12 cellular contexts compared by ENCODE assay signal in the genomic region with DNA sequence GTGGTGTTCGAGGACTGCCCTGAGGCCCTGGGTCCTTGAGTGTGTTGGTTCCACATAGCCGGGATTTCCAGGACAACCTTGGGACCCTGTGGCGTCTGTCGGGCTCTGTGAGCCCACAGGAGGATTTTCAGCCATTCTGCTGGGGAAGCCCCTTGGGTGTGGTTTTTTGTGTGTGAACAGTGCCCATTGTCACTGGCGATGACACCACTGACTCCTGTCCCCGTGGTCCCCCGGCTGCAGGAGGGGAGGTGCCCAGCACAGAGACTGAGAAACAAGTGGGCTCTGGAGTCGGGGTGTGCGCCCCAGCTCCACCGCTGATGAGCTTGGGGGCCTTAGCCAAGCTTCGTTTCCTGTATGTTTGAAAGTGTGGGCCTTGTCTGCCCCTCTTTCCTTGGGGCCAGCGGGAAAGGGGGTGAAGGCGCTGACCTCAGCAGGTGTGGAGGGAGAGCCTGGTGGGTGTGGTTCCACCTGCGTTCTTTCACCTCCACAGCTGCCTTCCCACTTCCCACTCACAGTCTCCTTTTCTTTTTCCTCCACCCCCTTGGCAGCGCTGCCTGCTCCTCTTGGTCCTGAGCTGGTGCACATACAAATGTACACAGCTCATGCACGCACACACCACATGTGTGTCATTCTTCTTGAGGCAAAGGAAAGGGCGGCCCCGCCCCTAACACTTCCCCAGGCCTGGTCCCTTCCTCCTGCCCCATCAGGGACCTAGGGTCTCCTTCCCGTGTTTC. TPM values are rescaled to one million over a fixed set of nuclear protein-coding genes. Genes with fewer than 3 reads are reported as not detected.
A peak's percentile ranks its signal among the peaks of the same experiment; 100 is the strongest.
DNase-seq lines count a peak whose midpoint lies in the region; ATAC-seq, FAIRE-seq and TF ChIP-seq lines count a peak whose summit lies in the region.
"Had no signal": no experiment of that assay in that cellular context is flagged by ENCODE, and none has a peak within 500 bp of the region (broad histone marks: within the 10 kb centered on the region; RNA-seq: fewer than 3 reads in every experiment).

No MANE protein-coding gene starts in this region.

- DNase-seq in CD8-positive, alpha-beta T cell, result no peak
- no peak for DNase-seq in Panc1 (ENCODE audit: low read depth, low spot score)
- no peak for DNase-seq in glutamatergic neuron
- peak; percentile 43 for DNase-seq in small intestine
- no peak for DNase-seq in SKM-1 treated with dmso at 0.1 percent for 144 hours (lab: John Stamatoyannopoulos, UW; ENCODE audit: unreplicated experiment)
- no peak for DNase-seq in activated CD4-positive, CD25-positive, alpha-beta regulatory T cell (lab: John Stamatoyannopoulos, UW)
- no peak for DNase-seq in Ammon's horn (ENCODE audit: low spot score)
- DNase-seq: activated CD4-positive, alpha-beta T cell treated with anti-CD3 and anti-CD28 coated beads for 1 hour; gastrocnemius medialis had no signal

- in situ Hi-C loops in Panc1 (cut with HindIII; ENCODE audit: low pct_unique_long_range_greater_than_20kb, low sequenced_read_pairs), result no loop called here

- 33 to 61% (median 44%) methylated on average over 17 to 19 of the region's 19 CpGs for WGBS in small intestine, 3 donors

- H3K9me3 ChIP-seq in CD8-positive, alpha-beta T cell (ENCODE audit: low read length), result no peaks in the 10 kb centered on the region
- no peaks in the 10 kb centered on the region for H3K9me3 ChIP-seq in Panc1 (ENCODE audit: control insufficient read depth, insufficient read depth, low read depth, low read length)
- no peaks in the 10 kb centered on the region for H3K9me3 ChIP-seq in small intestine (ENCODE audit: control insufficient read depth, low read depth)
- H3K9me3 ChIP-seq: gastrocnemius medialis, right atrium auricular region had no signal

- peaks cover 38% of the 10 kb centered on the region for H3K4me1 Mint-ChIP-seq in CD8-positive, alpha-beta T cell (ENCODE audit: low read depth)
- peaks cover 21% of the 10 kb centered on the region for H3K4me1 Mint-ChIP-seq in glutamatergic neuron (ENCODE audit: low read depth, unreplicated experiment)

- CTCF ChIA-PET in CD8-positive, alpha-beta T cell (lab: Charles Lee), result interaction anchor here (0.6 to 1.5 kb wide), 3 partner anchors 14 to 104 kb away, joined by 3 to 4 read pairs (median 4); a partner anchor contains a TSS
- CTCF ChIA-PET in Panc1 (lab: Charles Lee), result no interaction called here

- no peak overlapping the region for H3K4me3 ChIP-seq in CD8-positive, alpha-beta T cell (ENCODE audit: low read depth, low read length)
- no peak overlapping the region for H3K4me3 ChIP-seq in Panc1 (ENCODE audit: low read depth in 2 of 2, low read length in 2 of 2)
- H3K4me3 ChIP-seq in small intestine (ENCODE audit: low read depth in 1 of 2, low read length in 2 of 2), result no peak overlapping the region
- H3K4me3 ChIP-seq: gastrocnemius medialis, right atrium auricular region had no signal

- H3K27ac Mint-ChIP-seq in CD8-positive, alpha-beta T cell, result peak overlapping the region; percentile 82
- peak overlapping the region; percentile 11 for H3K27ac Mint-ChIP-seq in glutamatergic neuron (ENCODE audit: unreplicated experiment)

- POLR2A ChIA-PET in CD8-positive, alpha-beta T cell (lab: Charles Lee), result no interaction called here
- POLR2A ChIA-PET in Panc1 (lab: Charles Lee), result no interaction called here

- peak overlapping the region; percentile 42 for H3K4me3 Mint-ChIP-seq in CD8-positive, alpha-beta T cell
- no peak overlapping the region for H3K4me3 Mint-ChIP-seq in glutamatergic neuron (ENCODE audit: unreplicated experiment)

- peaks cover 25% of the 10 kb centered on the region for H3K36me3 Mint-ChIP-seq in CD8-positive, alpha-beta T cell
- no peaks in the 10 kb centered on the region for H3K36me3 Mint-ChIP-seq in glutamatergic neuron (ENCODE audit: unreplicated experiment)

- ATAC-seq in CD8-positive, alpha-beta T cell, result peak; percentile 61
- peak; percentile 27; the same call in 1 of the 2 replicates for ATAC-seq in Panc1
- no peak for ATAC-seq in HG03159 (IDR thresholded peaks at IDR 0.05; ENCODE audit: unreplicated experiment)

- no peaks in the 10 kb centered on the region for H3K27me3 Mint-ChIP-seq in CD8-positive, alpha-beta T cell (ENCODE audit: low read depth)
- H3K27me3 Mint-ChIP-seq in glutamatergic neuron (ENCODE audit: unreplicated experiment), result peaks cover 4% of the 10 kb centered on the region

- no peak for FAIRE-seq in small intestine (lab: Jason Lieb, UNC)
- FAIRE-seq: islet of Langerhans had no signal

- no peaks in the 10 kb centered on the region for H3K9me3 Mint-ChIP-seq in CD8-positive, alpha-beta T cell
- peaks cover 3% of the 10 kb centered on the region for H3K9me3 Mint-ChIP-seq in glutamatergic neuron (ENCODE audit: unreplicated experiment)

- TF ChIP-seq CTCF in CD8-positive, alpha-beta T cell (IDR thresholded peaks at IDR 0.05), result no peak
- no peak for TF ChIP-seq CTCF in Panc1 (IDR thresholded peaks at IDR 0.05)
- TF ChIP-seq CTCF in glutamatergic neuron (IDR thresholded peaks at IDR 0.05; ENCODE audit: partially characterized antibody, unreplicated experiment), result no peak

- BruUV-seq in Panc1 (replicated peaks; lab: Mats Ljungman, UMichigan), result no TSS peak

- intact Hi-C loops in CD8-positive, alpha-beta T cell (cut with DNase I, micrococcal nuclease), result no loop called here
- intact Hi-C loops in Panc1 (cut with micrococcal nuclease; ENCODE audit: unreplicated experiment), result no loop called here

- H3K4me1 ChIP-seq in CD8-positive, alpha-beta T cell (ENCODE audit: insufficient read depth, low read length), result peaks cover 12% of the 10 kb centered on the region
- H3K4me1 ChIP-seq in Panc1 (ENCODE audit: control insufficient read depth, insufficient read depth, low read length) (no peaks in the 10 kb centered on the region), small intestine (ENCODE audit: control insufficient read depth in 2 of 2, insufficient read depth in 1 of 2, low read depth in 1 of 2, low read length in 1 of 2) (no peaks in the 10 kb centered on the region)
- H3K4me1 ChIP-seq: right atrium auricular region had no signal

- no peaks in the 10 kb centered on the region for H3K27me3 ChIP-seq in CD8-positive, alpha-beta T cell (ENCODE audit: insufficient read depth, low read length)
- H3K27me3 ChIP-seq in Panc1 (ENCODE audit: control insufficient read depth, insufficient read depth, low read length) (no peaks in the 10 kb centered on the region), small intestine (ENCODE audit: control insufficient read depth in 2 of 2, insufficient read depth in 2 of 2, low read length in 2 of 2) (no peaks in the 10 kb centered on the region)
- H3K27me3 ChIP-seq: gastrocnemius medialis, right atrium auricular region had no signal

- no peak overlapping the region for H3K27ac ChIP-seq in CD8-positive, alpha-beta T cell (ENCODE audit: low read depth, low read length)
- H3K27ac ChIP-seq in Panc1 (ENCODE audit: low read length) (no peak overlapping the region), small intestine (ENCODE audit: low read depth in 1 of 2, low read length in 1 of 2) (no peak overlapping the region)
- H3K27ac ChIP-seq: right atrium auricular region had no signal

- H3K36me3 ChIP-seq in CD8-positive, alpha-beta T cell (ENCODE audit: insufficient read depth, low read length), result peaks cover 5% of the 10 kb centered on the region
- no peaks in the 10 kb centered on the region for H3K36me3 ChIP-seq in Panc1 (ENCODE audit: control insufficient read depth, insufficient read depth, low read length)
- H3K36me3 ChIP-seq in small intestine (ENCODE audit: control insufficient read depth in 2 of 2, insufficient read depth in 2 of 2, low read length in 2 of 2), result peaks cover 0 to 2% of the 10 kb centered on the region in 2 donors
- H3K36me3 ChIP-seq: right atrium auricular region had no signal

RNA-seq across cellular contexts. Expression of a gene that starts 16.1 kb away (rescaled TPM):
- 10 to 100 TPM; 46.5 to 48.6 TPM for total RNA-seq in CD8-positive, alpha-beta T cell
- 59.7 TPM for total RNA-seq in Panc1 (2021; ENCODE audit: unreplicated experiment)
- 72.3 TPM for polyA plus RNA-seq in Panc1 (2012; ENCODE audit: insufficient read length)
- total RNA-seq in glutamatergic neuron (ENCODE audit: unreplicated experiment), result 150 TPM
- 10 to 100 TPM; 21.1 to 25.6 (median 25.5) TPM for polyA plus RNA-seq in small intestine

RNA-seq across cellular contexts. Expression of a gene that starts 26.1 kb away (rescaled TPM):
- total RNA-seq in CD8-positive, alpha-beta T cell, result 10 to 100 TPM; 17.1 to 19.9 TPM
- total RNA-seq in Panc1 (2021; ENCODE audit: unreplicated experiment) (29.9 TPM), glutamatergic neuron (ENCODE audit: unreplicated experiment) (54.6 TPM)
- polyA plus RNA-seq in Panc1 (2012; ENCODE audit: insufficient read length), result 45.6 TPM
- 10 to 100 TPM; 21.7 to 27.8 (median 25.3) TPM for polyA plus RNA-seq in small intestine

RNA-seq across cellular contexts. Expression of a gene that starts 52.6 kb away (rescaled TPM):
- 10 to 100 TPM; 72.9 to 76.5 TPM for total RNA-seq in CD8-positive, alpha-beta T cell
- total RNA-seq in Panc1 (2021; ENCODE audit: unreplicated experiment) (42.9 TPM), glutamatergic neuron (ENCODE audit: unreplicated experiment) (34.3 TPM)
- 85.4 TPM for polyA plus RNA-seq in Panc1 (2012; ENCODE audit: insufficient read length)
- polyA plus RNA-seq in small intestine, result 10 to 100 TPM; 44.5 to 73.1 (median 61.6) TPM
